In genomic region chr15:71278989-71279756, GRCh38 we compare ENCODE assay signal across 8 cellular contexts.
A peak's percentile ranks its signal among the peaks of the same experiment; 100 is the strongest.
DNase-seq lines count a peak whose midpoint lies in the region; ATAC-seq and TF ChIP-seq lines count a peak whose summit lies in the region.

No MANE protein-coding gene starts in this region.

- H3K4me1 Mint-ChIP-seq in Calu3 (ENCODE audit: low read depth, unreplicated experiment) (peaks cover 64% of the 10 kb centered on the region), nephron progenitor cell (peaks cover 54% of the 10 kb centered on the region)

- H3K27me3 ChIP-seq in colonic mucosa = no peaks in the 10 kb centered on the region

- H3K4me3 ChIP-seq in colonic mucosa = no peak overlapping the region

- DNase-seq in Calu3 (peak; percentile 87), NCI-H2171 treated with DMSO at 0.1 percent for 48 hours (lab: John Stamatoyannopoulos, UW) (peak; percentile 48), colonic mucosa (peak; percentile 75), nephron progenitor cell (no peak)

- no peaks in the 10 kb centered on the region for H3K9me3 Mint-ChIP-seq in Calu3 (ENCODE audit: low read depth, unreplicated experiment)
- H3K9me3 Mint-ChIP-seq in nephron progenitor cell = no peaks in the 10 kb centered on the region

- ATAC-seq in HG03159 (IDR thresholded peaks at IDR 0.05; ENCODE audit: unreplicated experiment) = no peak
- ATAC-seq in HG02571 (IDR thresholded peaks at IDR 0.05; ENCODE audit: unreplicated experiment) = no peak
- no peak for ATAC-seq in HG02870 (IDR thresholded peaks at IDR 0.05; ENCODE audit: unreplicated experiment)
- ATAC-seq in HG03196 (IDR thresholded peaks at IDR 0.05; ENCODE audit: unreplicated experiment) = no peak

- no peaks in the 10 kb centered on the region for H3K36me3 ChIP-seq in colonic mucosa

- H3K27ac Mint-ChIP-seq in Calu3 (ENCODE audit: unreplicated experiment) (peak overlapping the region; percentile 69), nephron progenitor cell (peak overlapping the region; percentile 33)

- H3K4me3 Mint-ChIP-seq in Calu3 (ENCODE audit: low read depth, unreplicated experiment) (peak overlapping the region; percentile 9), nephron progenitor cell (peak overlapping the region; percentile 23)

- H3K9ac ChIP-seq in colonic mucosa (ENCODE audit: low read depth in 2 of 2, low read length in 2 of 2) = no peak overlapping the region

- H3K36me3 Mint-ChIP-seq in Calu3 (ENCODE audit: insufficient read depth, unreplicated experiment) = peaks cover 24% of the 10 kb centered on the region
- H3K36me3 Mint-ChIP-seq in nephron progenitor cell (ENCODE audit: low read depth) = no peaks in the 10 kb centered on the region

- BruUV-seq in Calu3 (replicated peaks; lab: Mats Ljungman, UMichigan) = no TSS peak

- peak overlapping the region; percentile 17 for H3K27ac ChIP-seq in colonic mucosa

- intact Hi-C loops in Calu3 (cut with micrococcal nuclease; ENCODE audit: unreplicated experiment) (loop anchor here (2.0 to 5.0 kb wide), 3 partner anchors 28 to 163 kb away; partner anchors contain the start of gene THSD4), colonic mucosa (cut with DNase I) (no loop called here)

- peaks cover 11% of the 10 kb centered on the region for H3K4me1 ChIP-seq in colonic mucosa

- no peaks in the 10 kb centered on the region for H3K27me3 Mint-ChIP-seq in Calu3 (ENCODE audit: unreplicated experiment)
- H3K27me3 Mint-ChIP-seq in nephron progenitor cell (ENCODE audit: low read depth, poor library complexity) = peaks cover 4% of the 10 kb centered on the region

- TF ChIP-seq CTCF in Calu3 (IDR thresholded peaks at IDR 0.05; ENCODE audit: unreplicated experiment) (no peak), colonic mucosa (IDR thresholded peaks at IDR 0.05) (no peak), nephron progenitor cell (IDR thresholded peaks at IDR 0.05) (no peak)

- no peaks in the 10 kb centered on the region for H3K9me3 ChIP-seq in colonic mucosa

- CTCF ChIA-PET in Calu3 (lab: Charles Lee) = interaction anchor here (0.5 to 2.3 kb wide), 5 partner anchors 9 to 149 kb away, joined by 3 to 8 read pairs (median 4); no protein-coding TSS in a partner anchor
